Comparison of ENCODE assay signal across 8 cellular contexts in the genomic region with DNA sequence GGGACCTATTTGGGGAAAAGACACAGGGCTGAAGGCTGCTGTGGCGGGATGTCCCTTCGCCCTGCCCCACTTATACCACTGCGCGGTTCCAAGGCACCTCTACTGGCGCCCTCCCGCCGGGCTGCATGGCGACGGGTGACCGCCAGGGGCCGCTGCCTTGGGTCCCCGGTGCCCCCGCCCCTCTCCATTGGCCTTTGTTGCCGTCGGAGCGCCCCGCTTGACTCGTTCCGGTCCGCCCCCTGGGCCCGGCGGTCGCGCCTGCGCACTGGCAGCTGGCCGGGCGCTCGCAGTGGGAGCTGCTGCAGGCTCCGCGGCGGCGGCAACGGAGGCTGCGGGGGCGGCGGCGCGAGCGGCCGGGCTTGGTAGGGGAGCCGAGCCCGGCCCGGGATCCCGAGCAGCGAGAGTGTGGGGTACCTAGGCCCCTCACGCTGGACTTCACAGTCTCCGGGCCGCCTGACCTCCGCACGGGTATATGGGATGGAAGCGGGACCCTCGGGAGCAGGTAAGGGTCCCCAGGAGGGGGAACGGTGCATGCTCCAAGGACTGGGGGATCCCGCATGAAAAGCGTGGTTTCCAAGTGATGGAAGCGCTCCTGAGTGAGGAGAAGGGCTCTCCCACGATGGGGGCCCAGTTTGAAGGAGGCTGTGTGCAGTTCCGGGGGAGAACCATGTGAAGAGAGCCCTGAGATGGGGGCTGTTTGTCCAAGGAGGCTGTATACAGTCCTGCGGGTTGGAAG. TPM values are rescaled to one million over a fixed set of nuclear protein-coding genes. Genes with fewer than 3 reads are reported as not detected.
DNase-seq lines count a peak whose midpoint lies in the region; ATAC-seq, FAIRE-seq and TF ChIP-seq lines count a peak whose summit lies in the region.

A gene (plus strand): TSS at position 265 of the 736 bp plus-strand sequence. CDS start 213 bp downstream, at position 478.

- CTCF ChIA-PET in mammary epithelial cell (lab: Charles Lee; ENCODE audit: low non-redundant PET) = interaction anchor here (0.5 to 1.1 kb wide), 6 partner anchors 17 to 511 kb away, joined by 3 to 20 read pairs (median 4); no protein-coding TSS in a partner anchor

- DNase-seq in AG08396 (ENCODE audit: low spot score) (peak; percentile 100), NCI-H2227 (lab: John Stamatoyannopoulos, UW; ENCODE audit: unreplicated experiment) (peak; percentile 95), WERI-Rb-1 (peak; percentile 94), mammary epithelial cell (peak; percentile 88), iPS-NIHi11 (ENCODE audit: low spot score) (peak; percentile 100), small intestine (peak; percentile 93)

- H2AFZ ChIP-seq in mammary epithelial cell (ENCODE audit: low read depth, low read length) = peak within 1 kb of the TSS; percentile 95

- no peaks in the 10 kb centered on the region for H3K27me3 ChIP-seq in WERI-Rb-1 (ENCODE audit: insufficient read depth, low read depth, severe bottlenecking)
- no peaks in the 10 kb centered on the region for H3K27me3 ChIP-seq in mammary epithelial cell (ENCODE audit: insufficient read depth, low read length)
- no peaks in the 10 kb centered on the region for H3K27me3 ChIP-seq in small intestine (ENCODE audit: control insufficient read depth in 2 of 2, insufficient read depth in 2 of 2, low read length in 2 of 2)

- H3K36me3 ChIP-seq in WERI-Rb-1 (peaks cover 22% of the 10 kb centered on the region), mammary epithelial cell (ENCODE audit: insufficient read depth, low read length) (no peaks in the 10 kb centered on the region), small intestine (ENCODE audit: control insufficient read depth in 2 of 2, insufficient read depth in 2 of 2, low read length in 2 of 2) (no peaks in the 10 kb centered on the region)

- TF ChIP-seq CTCF in WERI-Rb-1 (IDR thresholded peaks at IDR 0.05; ENCODE audit: low read depth, low read length) (peak; percentile 95), mammary epithelial cell (conservative IDR thresholded peaks at IDR 0.05 in 1 of 2, IDR thresholded peaks at IDR 0.05 in 1 of 2; ENCODE audit: extremely low read depth in 1 of 2, insufficient read depth in 1 of 2, low read depth in 1 of 2, low read length in 2 of 2) (peak; percentile 87 to 88)

- H3K4me2 ChIP-seq in mammary epithelial cell (ENCODE audit: insufficient read depth, low read depth, low read length) = peak within 1 kb of the TSS; percentile 91

- dilution Hi-C loops in mammary epithelial cell (cut with HindIII; ENCODE audit: low sequenced_read_pairs) = no loop called here

- peaks cover 37% of the 10 kb centered on the region for H3K79me2 ChIP-seq in mammary epithelial cell (ENCODE audit: insufficient read depth, low read length)

- H3K9me3 ChIP-seq in WERI-Rb-1 (ENCODE audit: severe bottlenecking) = no peaks in the 10 kb centered on the region
- no peaks in the 10 kb centered on the region for H3K9me3 ChIP-seq in mammary epithelial cell (replicated peaks; ENCODE audit: insufficient read depth, low read length)
- no peaks in the 10 kb centered on the region for H3K9me3 ChIP-seq in small intestine (ENCODE audit: control insufficient read depth, low read depth)

- under 1% methylated on average over 37 of the region's 59 CpGs for WGBS in mammary epithelial cell (ENCODE audit: low coverage, missing lambda C conversion rate)
- 1 to 2% (median 1%) methylated on average over 47 to 59 of the region's 59 CpGs for WGBS in small intestine, 3 donors

- FAIRE-seq in small intestine (lab: Jason Lieb, UNC) = no peak

- in situ Hi-C loops in mammary epithelial cell (cut with MboI; ENCODE audit: low sequenced_read_pairs in 2 of 2) = no loop called here

- H3K27ac ChIP-seq in WERI-Rb-1 = peak within 1 kb of the TSS; percentile 95
- H3K27ac ChIP-seq in mammary epithelial cell (ENCODE audit: insufficient read depth, low read depth, low read length) = peak within 1 kb of the TSS; percentile 17
- peak within 1 kb of the TSS; percentile 82 to 86 for H3K27ac ChIP-seq in small intestine (ENCODE audit: low read depth in 1 of 2, low read length in 1 of 2)

- BruUV-seq in mammary epithelial cell (replicated peaks; lab: Mats Ljungman, UMichigan) = no TSS peak

- peaks cover 6% of the 10 kb centered on the region for H3K4me1 ChIP-seq in mammary epithelial cell (ENCODE audit: insufficient read depth, low read length)
- peaks cover 14 to 22% of the 10 kb centered on the region in 2 donors for H3K4me1 ChIP-seq in small intestine (ENCODE audit: control insufficient read depth in 2 of 2, insufficient read depth in 1 of 2, low read depth in 1 of 2, low read length in 1 of 2)

- intact Hi-C loops in mammary epithelial cell (cut with micrococcal nuclease) = loop anchor here (1.0 kb wide), 1 partner anchor 205 kb away; a partner anchor contains a TSS

- peak within 1 kb of the TSS; percentile 98 for H3K4me3 ChIP-seq in WERI-Rb-1 (ENCODE audit: low read depth, low read length)
- peak within 1 kb of the TSS; percentile 67 to 85 (median 73) for H3K4me3 ChIP-seq in mammary epithelial cell (replicated peaks in 1 of 3; ENCODE audit: insufficient read depth in 1 of 3, low read depth in 2 of 3, low read length in 3 of 3)
- peak within 1 kb of the TSS; percentile 97 to 100 for H3K4me3 ChIP-seq in small intestine (ENCODE audit: low read depth in 1 of 2, low read length in 2 of 2)

- ATAC-seq in GM18909 (IDR thresholded peaks at IDR 0.05; ENCODE audit: poor library complexity, unreplicated experiment) (peak; percentile 95), HG03159 (IDR thresholded peaks at IDR 0.05; ENCODE audit: unreplicated experiment) (peak; percentile 91)

- peak within 1 kb of the TSS; percentile 86 for H3K9ac ChIP-seq in mammary epithelial cell (ENCODE audit: insufficient read depth, low read length)

- no peaks in the 10 kb centered on the region for H4K20me1 ChIP-seq in mammary epithelial cell (ENCODE audit: insufficient read depth, low read length)

RNA-seq across cellular contexts. Expression of the gene that starts here (rescaled TPM):
- total RNA-seq in mammary epithelial cell = 10 to 100 TPM; 20.3 to 21.7 TPM
- polyA plus RNA-seq in mammary epithelial cell = 12.5 TPM
- 49.9 TPM for polyA minus RNA-seq in mammary epithelial cell
- polyA plus RNA-seq in small intestine = 1 to 10 TPM; 2.4 to 9.1 (median 4.9) TPM

Comparison
In these comparisons a context has a peak if more than half of its experiments do, and no peak if none do; other contexts are left out.
1. Peak in every context shown above with its lines: DNase-seq, ATAC-seq, H3K4me3 ChIP-seq and H3K27ac ChIP-seq.
2. H3K27ac ChIP-seq: peak in every context shown above with its lines; median percentile 95 in WERI-Rb-1; 84 in small intestine; 17 in mammary epithelial cell.